ENCODE assay signal across 28 cellular contexts in genomic region chr3:54634122-54634469, GRCh38.
"Had no signal": no experiment of that assay in that cellular context is flagged by ENCODE, and none has a peak within 500 bp of the region (broad histone marks: within the 10 kb centered on the region; RNA-seq: fewer than 3 reads in every experiment).

No MANE protein-coding gene starts in this region.

- ATAC-seq: activated CD8-positive, alpha-beta T cell treated with anti-CD3 and anti-CD28 coated beads, Interleukin-2, amount 10 ng/mL, durations not matched to agents 7 days and 5 days; activated T-helper 17 cell treated with anti-CD3 and anti-CD28 coated beads, Interleukin-2, amount 50 U/mL, for 72 hours; Panc1; Right ventricle myocardium inferior had no signal

- H3K36me3 Mint-ChIP-seq: activated naive CD4-positive, alpha-beta T cell treated with anti-CD3 and anti-CD28 coated beads, Interleukin-2, amount 10 ng/mL, durations not matched to agents 7 days and 5 days; activated naive CD8-positive, alpha-beta T cell treated with anti-CD3 and anti-CD28 coated beads for 36 hours had no signal

- H3K27ac Mint-ChIP-seq: activated CD8-positive, alpha-beta T cell treated with anti-CD3 and anti-CD28 coated beads, Interleukin-2, amount 10 ng/mL, durations not matched to agents 7 days and 5 days; activated naive CD4-positive, alpha-beta T cell treated with anti-CD3 and anti-CD28 coated beads, Interleukin-2, amount 10 ng/mL, durations not matched to agents 7 days and 5 days; activated naive CD8-positive, alpha-beta T cell treated with anti-CD3 and anti-CD28 coated beads for 36 hours; activated T-helper 17 cell treated with anti-CD3 and anti-CD28 coated beads, Interleukin-2, amount 50 U/mL, for 72 hours; T-helper 1 cell treated with Interleukin-12 subunit alpha and Interleukin-12 subunit beta and Interleukin-4 antibody, amounts not matched to agents 30 μg/mL and 1 μg/mL, for 36 hours had no signal

- H3K4me3 Mint-ChIP-seq: activated CD8-positive, alpha-beta T cell treated with anti-CD3 and anti-CD28 coated beads, Interleukin-2, amount 10 ng/mL, durations not matched to agents 7 days and 5 days; activated naive CD4-positive, alpha-beta T cell treated with anti-CD3 and anti-CD28 coated beads, Interleukin-2, amount 10 ng/mL, durations not matched to agents 7 days and 5 days; activated naive CD8-positive, alpha-beta T cell treated with anti-CD3 and anti-CD28 coated beads for 36 hours; activated T-helper 17 cell treated with anti-CD3 and anti-CD28 coated beads, Interleukin-2, amount 50 U/mL, for 72 hours; T-helper 1 cell treated with Interleukin-12 subunit alpha and Interleukin-12 subunit beta and Interleukin-4 antibody, amounts not matched to agents 30 μg/mL and 1 μg/mL, for 36 hours had no signal

- H3K4me3 ChIP-seq: cardiac muscle cell, SJCRH30 had no signal

- H3K36me3 ChIP-seq: brain microvascular endothelial cell, cardiac muscle cell, SJCRH30 had no signal

- H3K9me3 Mint-ChIP-seq: activated naive CD8-positive, alpha-beta T cell treated with anti-CD3 and anti-CD28 coated beads for 36 hours; T-helper 1 cell treated with Interleukin-12 subunit alpha and Interleukin-12 subunit beta and Interleukin-4 antibody, amounts not matched to agents 30 μg/mL and 1 μg/mL, for 36 hours had no signal

- H3K27me3 Mint-ChIP-seq: activated naive CD4-positive, alpha-beta T cell treated with anti-CD3 and anti-CD28 coated beads, Interleukin-2, amount 10 ng/mL, durations not matched to agents 7 days and 5 days had no signal

- H3K27ac ChIP-seq: brain microvascular endothelial cell, cardiac muscle cell, KMS-11, SJCRH30 had no signal

- H3K27me3 ChIP-seq: brain microvascular endothelial cell had no signal

- DNase-seq: activated CD4-positive, alpha-beta T cell treated with anti-CD3 and anti-CD28 coated beads for 48 hours; activated CD4-positive, alpha-beta T cell treated with anti-CD3 and anti-CD28 coated beads, Interleukin-2, amount 50 U/mL, for 4 hours; activated CD4-positive, CD25-positive, alpha-beta regulatory T cell treated with anti-CD3 and anti-CD28 coated beads, Interleukin-2, amount 50 U/mL, for 72 hours; activated CD8-positive, alpha-beta T cell treated with anti-CD3 and anti-CD28 coated beads, Interleukin-2, amount 10 ng/mL, durations not matched to agents 7 days and 5 days; activated gamma-delta T cell treated with Interleukin-2 at 50 U/mL for 16 hours; activated naive CD4-positive, alpha-beta T cell treated with anti-CD3 and anti-CD28 coated beads, Interleukin-2, amount 10 ng/mL, durations not matched to agents 7 days and 5 days; activated naive CD8-positive, alpha-beta T cell treated with anti-CD3 and anti-CD28 coated beads for 36 hours; activated T-cell treated with anti-CD3 and anti-CD28 coated beads, Interleukin-2, amount 50 U/mL, for 48 hours; brain microvascular endothelial cell; cerebellar nuclear complex; NCI-H1092; NCI-H1417 treated with DMSO at 0.1 percent for 48 hours; NCI-H1694 treated with DMSO at 0.1 percent for 48 hours; NCI-H2029 treated with DMSO at 0.1 percent for 48 hours; NCI-H345; NCI-H510A; NCI-H526 treated with DMSO at 0.1 percent for 48 hours; NCI-H82; OCI-M1; RPMI8226; SJCRH30; SK-N-SH had no signal

- H3K9me3 ChIP-seq: SJCRH30, SK-N-SH had no signal

- H3K4me1 ChIP-seq: SJCRH30 had no signal

- H3K9ac ChIP-seq: KMS-11, SK-N-SH had no signal

- H3K4me1 Mint-ChIP-seq: activated naive CD4-positive, alpha-beta T cell treated with anti-CD3 and anti-CD28 coated beads, Interleukin-2, amount 10 ng/mL, durations not matched to agents 7 days and 5 days; activated naive CD8-positive, alpha-beta T cell treated with anti-CD3 and anti-CD28 coated beads for 36 hours; activated T-helper 17 cell treated with anti-CD3 and anti-CD28 coated beads, Interleukin-2, amount 50 U/mL, for 72 hours had no signal
